In the genomic region with DNA sequence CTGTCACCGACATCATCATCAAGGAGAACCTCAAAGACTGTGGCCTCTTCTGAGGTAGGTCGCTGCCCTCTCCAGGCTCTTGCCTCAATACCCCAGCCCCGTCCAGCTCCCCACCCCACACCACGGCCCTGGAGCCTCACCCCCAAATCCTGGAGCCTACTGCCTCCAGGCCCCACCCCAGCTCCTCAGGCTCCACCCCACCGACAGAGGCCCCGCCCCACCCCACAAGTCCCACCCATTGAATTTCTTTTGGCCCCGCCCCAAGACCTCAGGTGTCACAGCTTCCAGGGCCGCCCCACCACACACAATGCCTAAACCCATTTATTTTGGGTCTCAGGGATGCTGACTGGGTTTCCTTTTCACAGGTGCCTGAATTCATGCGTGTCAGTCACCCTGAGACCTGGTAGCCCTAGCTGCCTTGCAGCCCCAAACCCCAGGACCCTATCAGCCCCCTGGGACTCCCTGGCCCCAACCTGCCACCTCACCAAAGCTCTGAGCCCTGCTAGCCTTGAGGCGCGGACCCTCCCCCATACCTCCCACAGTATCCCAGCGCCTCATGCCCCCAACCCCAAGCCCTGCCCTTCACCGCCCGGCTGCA, we compare ENCODE assay signal across 1 cellular context.
TF ChIP-seq lines count a peak whose summit lies in the region.

No MANE protein-coding gene starts in this region.

TF ChIP-seq in HepG2, 621 proteins besides CTCF, POLR2A, EP300 and RAD21 (continued from another document and continues in another):
- TF ChIP-seq, protein P1, sequence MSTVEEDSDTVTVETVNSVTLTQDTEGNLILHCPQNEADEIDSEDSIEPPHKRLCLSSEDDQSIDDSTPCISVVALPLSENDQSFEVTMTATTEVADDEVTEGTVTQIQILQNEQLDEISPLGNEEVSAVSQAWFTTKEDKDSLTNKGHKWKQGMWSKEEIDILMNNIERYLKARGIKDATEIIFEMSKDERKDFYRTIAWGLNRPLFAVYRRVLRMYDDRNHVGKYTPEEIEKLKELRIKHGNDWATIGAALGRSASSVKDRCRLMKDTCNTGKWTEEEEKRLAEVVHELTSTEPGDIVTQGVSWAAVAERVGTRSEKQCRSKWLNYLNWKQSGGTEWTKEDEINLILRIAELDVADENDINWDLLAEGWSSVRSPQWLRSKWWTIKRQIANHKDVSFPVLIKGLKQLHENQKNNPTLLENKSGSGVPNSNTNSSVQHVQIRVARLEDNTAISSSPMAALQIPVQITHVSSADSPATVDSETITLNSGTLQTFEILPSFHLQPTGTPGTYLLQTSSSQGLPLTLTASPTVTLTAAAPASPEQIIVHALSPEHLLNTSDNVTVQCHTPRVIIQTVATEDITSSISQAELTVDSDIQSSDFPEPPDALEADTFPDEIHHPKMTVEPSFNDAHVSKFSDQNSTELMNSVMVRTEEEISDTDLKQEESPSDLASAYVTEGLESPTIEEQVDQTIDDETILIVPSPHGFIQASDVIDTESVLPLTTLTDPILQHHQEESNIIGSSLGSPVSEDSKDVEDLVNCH (CRISPR knock-in tag; IDR thresholded peaks at IDR 0.05) = no peak
- TF ChIP-seq ARNT2 (CRISPR knock-in tag; IDR thresholded peaks at IDR 0.05; ENCODE audit: low read depth) (no peak; the same call in 1 of the 2 replicates), SMARCC2 (IDR thresholded peaks at IDR 0.05) (no peak), ZNF263 (CRISPR knock-in tag; IDR thresholded peaks at IDR 0.05) (no peak), ZNF776 (CRISPR knock-in tag; IDR thresholded peaks at IDR 0.05) (no peak), ZNF234 (CRISPR knock-in tag; conservative IDR thresholded peaks at IDR 0.05) (no peak), NFYC (CRISPR knock-in tag; IDR thresholded peaks at IDR 0.05) (no peak), MAF1 (CRISPR knock-in tag; IDR thresholded peaks at IDR 0.05; ENCODE audit: borderline replicate concordance) (no peak), YEATS4 (CRISPR knock-in tag; IDR thresholded peaks at IDR 0.05; ENCODE audit: borderline replicate concordance) (no peak; the same call in 1 of the 2 replicates), TBL1XR1 (IDR thresholded peaks at IDR 0.05; ENCODE audit: borderline replicate concordance, low read length, partially characterized antibody) (no peak), ZMAT3 (CRISPR knock-in tag; conservative IDR thresholded peaks at IDR 0.05) (no peak), PHB2 (IDR thresholded peaks at IDR 0.05; ENCODE audit: partially characterized antibody) (no peak), ZNF333 (CRISPR knock-in tag; IDR thresholded peaks at IDR 0.05; ENCODE audit: borderline replicate concordance) (0 out of 2 replicates have a peak, but pooled peaks have one; percentile 7), KAT2B (IDR thresholded peaks at IDR 0.05; ENCODE audit: borderline replicate concordance, low read depth, low read length) (no peak), ZNF354B (CRISPR knock-in tag; IDR thresholded peaks at IDR 0.05) (no peak), ZMYM3 (CRISPR knock-in tag; IDR thresholded peaks at IDR 0.05) (peak; percentile 4; the same call in 1 of the 2 replicates), ZNF343 (CRISPR knock-in tag; IDR thresholded peaks at IDR 0.05) (no peak), ISL2 (CRISPR knock-in tag; IDR thresholded peaks at IDR 0.05) (peak; percentile 15; the same call in 1 of the 2 replicates), HOXA3 (CRISPR knock-in tag; IDR thresholded peaks at IDR 0.05) (no peak; the same call in 1 of the 2 replicates), ZMYM2 (CRISPR knock-in tag; IDR thresholded peaks at IDR 0.05) (no peak), HDAC1 (CRISPR knock-in tag; IDR thresholded peaks at IDR 0.05) (no peak), KLF6 (CRISPR knock-in tag; IDR thresholded peaks at IDR 0.05) (0 out of 2 replicates have a peak, but pooled peaks have one; percentile 4), MEIS1 (CRISPR knock-in tag; IDR thresholded peaks at IDR 0.05; ENCODE audit: borderline replicate concordance) (peak; percentile 21; the same call in 1 of the 2 replicates), MXD4 (CRISPR knock-in tag; IDR thresholded peaks at IDR 0.05) (no peak), ARHGAP35 (CRISPR knock-in tag; IDR thresholded peaks at IDR 0.05; ENCODE audit: borderline replicate concordance) (no peak), NR2F2 (IDR thresholded peaks at IDR 0.05; ENCODE audit: borderline replicate concordance, low read depth) (no peak), SMAD1 (CRISPR knock-in tag; IDR thresholded peaks at IDR 0.05; ENCODE audit: borderline replicate concordance, low read depth) (0 out of 2 replicates have a peak, but pooled peaks have one; percentile 7), GFI1 (CRISPR knock-in tag; IDR thresholded peaks at IDR 0.05; ENCODE audit: borderline replicate concordance) (no peak), TEAD2 (CRISPR knock-in tag; IDR thresholded peaks at IDR 0.05) (no peak), SRY (CRISPR knock-in tag; IDR thresholded peaks at IDR 0.05) (no peak), KLF9 (CRISPR knock-in tag; IDR thresholded peaks at IDR 0.05; ENCODE audit: low read depth) (no peak), HNRNPH1 (optimal IDR thresholded peaks at IDR 0.05; ENCODE audit: low read depth, low read length) (peak; percentile 62), ZBTB3 (CRISPR knock-in tag; IDR thresholded peaks at IDR 0.05; ENCODE audit: borderline replicate concordance, low read depth) (no peak), MXI1 (IDR thresholded peaks at IDR 0.05; ENCODE audit: borderline replicate concordance, low read depth, low read length) (no peak), NFIC (IDR thresholded peaks at IDR 0.05; ENCODE audit: low read length) (no peak), RFXAP (CRISPR knock-in tag; IDR thresholded peaks at IDR 0.05; ENCODE audit: borderline replicate concordance) (peak; percentile 6; the same call in 1 of the 2 replicates), ZNF143 (CRISPR knock-in tag; IDR thresholded peaks at IDR 0.05) (no peak), ZNF660 (CRISPR knock-in tag; IDR thresholded peaks at IDR 0.05; ENCODE audit: borderline replicate concordance, low read depth) (no peak), ZNF883 (CRISPR knock-in tag; IDR thresholded peaks at IDR 0.05; ENCODE audit: not compliant biosample characterization) (no peak), CC2D1A (CRISPR knock-in tag; IDR thresholded peaks at IDR 0.05) (no peak), RXRB (CRISPR knock-in tag; IDR thresholded peaks at IDR 0.05; ENCODE audit: borderline replicate concordance) (peak; percentile 9; the same call in 1 of the 2 replicates), ZNF615 (CRISPR knock-in tag; IDR thresholded peaks at IDR 0.05; ENCODE audit: borderline replicate concordance) (no peak), SRSF4 (IDR thresholded peaks at IDR 0.05; ENCODE audit: low read depth, low read length, poor library complexity, severe bottlenecking) (no peak), ZFP90 (CRISPR knock-in tag; IDR thresholded peaks at IDR 0.05; ENCODE audit: borderline replicate concordance) (0 out of 2 replicates have a peak, but pooled peaks have one; percentile 6), REXO4 (CRISPR knock-in tag; IDR thresholded peaks at IDR 0.05; ENCODE audit: borderline replicate concordance) (no peak), EZH2 (conservative IDR thresholded peaks at IDR 0.05; ENCODE audit: low read depth, low read length) (no peak), ZNF672 (CRISPR knock-in tag; IDR thresholded peaks at IDR 0.05) (no peak), GZF1 (CRISPR knock-in tag; IDR thresholded peaks at IDR 0.05) (no peak; the same call in 1 of the 2 replicates)
- TF ChIP-seq, protein P2, sequence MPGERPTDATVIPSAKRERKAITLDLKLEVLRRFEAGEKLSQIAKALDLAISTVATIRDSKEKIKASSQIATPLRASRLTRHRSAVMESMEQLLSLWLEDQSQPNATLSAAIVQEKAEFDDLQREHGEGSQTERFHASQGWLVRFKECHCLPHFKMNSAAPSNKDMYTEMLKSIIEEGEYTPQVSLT (CRISPR knock-in tag; IDR thresholded peaks at IDR 0.05; ENCODE audit: borderline replicate concordance, low read depth) = no peak
- TF ChIP-seq, protein P3, sequence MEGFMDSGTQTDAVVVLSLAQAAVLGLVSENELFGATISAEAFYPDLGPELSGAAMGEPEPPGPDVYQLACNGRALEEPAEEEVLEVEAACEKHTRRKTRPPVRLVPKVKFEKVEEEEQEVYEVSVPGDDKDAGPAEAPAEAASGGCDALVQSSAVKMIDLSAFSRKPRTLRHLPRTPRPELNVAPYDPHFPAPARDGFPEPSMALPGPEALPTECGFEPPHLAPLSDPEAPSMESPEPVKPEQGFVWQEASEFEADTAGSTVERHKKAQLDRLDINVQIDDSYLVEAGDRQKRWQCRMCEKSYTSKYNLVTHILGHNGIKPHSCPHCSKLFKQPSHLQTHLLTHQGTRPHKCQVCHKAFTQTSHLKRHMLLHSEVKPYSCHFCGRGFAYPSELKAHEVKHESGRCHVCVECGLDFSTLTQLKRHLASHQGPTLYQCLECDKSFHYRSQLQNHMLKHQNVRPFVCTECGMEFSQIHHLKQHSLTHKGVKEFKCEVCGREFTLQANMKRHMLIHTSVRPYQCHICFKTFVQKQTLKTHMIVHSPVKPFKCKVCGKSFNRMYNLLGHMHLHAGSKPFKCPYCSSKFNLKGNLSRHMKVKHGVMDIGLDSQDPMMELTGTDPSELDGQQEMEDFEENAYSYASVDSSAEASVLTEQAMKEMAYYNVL (CRISPR knock-in tag; IDR thresholded peaks at IDR 0.05; ENCODE audit: borderline replicate concordance) = no peak
- TF ChIP-seq, protein P4, sequence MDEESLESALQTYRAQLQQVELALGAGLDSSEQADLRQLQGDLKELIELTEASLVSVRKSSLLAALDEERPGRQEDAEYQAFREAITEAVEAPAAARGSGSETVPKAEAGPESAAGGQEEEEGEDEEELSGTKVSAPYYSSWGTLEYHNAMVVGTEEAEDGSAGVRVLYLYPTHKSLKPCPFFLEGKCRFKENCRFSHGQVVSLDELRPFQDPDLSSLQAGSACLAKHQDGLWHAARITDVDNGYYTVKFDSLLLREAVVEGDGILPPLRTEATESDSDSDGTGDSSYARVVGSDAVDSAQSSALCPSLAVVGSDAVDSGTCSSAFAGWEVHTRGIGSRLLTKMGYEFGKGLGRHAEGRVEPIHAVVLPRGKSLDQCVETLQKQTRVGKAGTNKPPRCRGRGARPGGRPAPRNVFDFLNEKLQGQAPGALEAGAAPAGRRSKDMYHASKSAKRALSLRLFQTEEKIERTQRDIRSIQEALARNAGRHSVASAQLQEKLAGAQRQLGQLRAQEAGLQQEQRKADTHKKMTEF (CRISPR knock-in tag; IDR thresholded peaks at IDR 0.05) = no peak
- TF ChIP-seq, protein P5, sequence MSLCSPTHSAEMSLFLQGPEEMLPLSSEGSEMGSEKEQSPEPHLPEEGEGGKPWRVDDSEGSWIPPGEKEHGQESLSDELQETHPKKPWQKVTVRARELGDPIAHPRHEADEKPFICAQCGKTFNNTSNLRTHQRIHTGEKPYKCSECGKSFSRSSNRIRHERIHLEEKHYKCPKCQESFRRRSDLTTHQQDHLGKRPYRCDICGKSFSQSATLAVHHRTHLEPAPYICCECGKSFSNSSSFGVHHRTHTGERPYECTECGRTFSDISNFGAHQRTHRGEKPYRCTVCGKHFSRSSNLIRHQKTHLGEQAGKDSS (CRISPR knock-in tag; IDR thresholded peaks at IDR 0.05; ENCODE audit: borderline replicate concordance, low read depth) = 0 out of 2 replicates have a peak, but pooled peaks have one; percentile 4
- TF ChIP-seq, protein P6, sequence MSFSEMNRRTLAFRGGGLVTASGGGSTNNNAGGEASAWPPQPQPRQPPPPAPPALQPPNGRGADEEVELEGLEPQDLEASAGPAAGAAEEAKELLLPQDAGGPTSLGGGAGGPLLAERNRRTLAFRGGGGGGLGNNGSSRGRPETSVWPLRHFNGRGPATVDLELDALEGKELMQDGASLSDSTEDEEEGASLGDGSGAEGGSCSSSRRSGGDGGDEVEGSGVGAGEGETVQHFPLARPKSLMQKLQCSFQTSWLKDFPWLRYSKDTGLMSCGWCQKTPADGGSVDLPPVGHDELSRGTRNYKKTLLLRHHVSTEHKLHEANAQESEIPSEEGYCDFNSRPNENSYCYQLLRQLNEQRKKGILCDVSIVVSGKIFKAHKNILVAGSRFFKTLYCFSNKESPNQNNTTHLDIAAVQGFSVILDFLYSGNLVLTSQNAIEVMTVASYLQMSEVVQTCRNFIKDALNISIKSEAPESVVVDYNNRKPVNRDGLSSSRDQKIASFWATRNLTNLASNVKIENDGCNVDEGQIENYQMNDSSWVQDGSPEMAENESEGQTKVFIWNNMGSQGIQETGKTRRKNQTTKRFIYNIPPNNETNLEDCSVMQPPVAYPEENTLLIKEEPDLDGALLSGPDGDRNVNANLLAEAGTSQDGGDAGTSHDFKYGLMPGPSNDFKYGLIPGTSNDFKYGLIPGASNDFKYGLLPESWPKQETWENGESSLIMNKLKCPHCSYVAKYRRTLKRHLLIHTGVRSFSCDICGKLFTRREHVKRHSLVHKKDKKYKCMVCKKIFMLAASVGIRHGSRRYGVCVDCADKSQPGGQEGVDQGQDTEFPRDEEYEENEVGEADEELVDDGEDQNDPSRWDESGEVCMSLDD (CRISPR knock-in tag; IDR thresholded peaks at IDR 0.05; ENCODE audit: borderline replicate concordance) = no peak
- TF ChIP-seq, protein P7, sequence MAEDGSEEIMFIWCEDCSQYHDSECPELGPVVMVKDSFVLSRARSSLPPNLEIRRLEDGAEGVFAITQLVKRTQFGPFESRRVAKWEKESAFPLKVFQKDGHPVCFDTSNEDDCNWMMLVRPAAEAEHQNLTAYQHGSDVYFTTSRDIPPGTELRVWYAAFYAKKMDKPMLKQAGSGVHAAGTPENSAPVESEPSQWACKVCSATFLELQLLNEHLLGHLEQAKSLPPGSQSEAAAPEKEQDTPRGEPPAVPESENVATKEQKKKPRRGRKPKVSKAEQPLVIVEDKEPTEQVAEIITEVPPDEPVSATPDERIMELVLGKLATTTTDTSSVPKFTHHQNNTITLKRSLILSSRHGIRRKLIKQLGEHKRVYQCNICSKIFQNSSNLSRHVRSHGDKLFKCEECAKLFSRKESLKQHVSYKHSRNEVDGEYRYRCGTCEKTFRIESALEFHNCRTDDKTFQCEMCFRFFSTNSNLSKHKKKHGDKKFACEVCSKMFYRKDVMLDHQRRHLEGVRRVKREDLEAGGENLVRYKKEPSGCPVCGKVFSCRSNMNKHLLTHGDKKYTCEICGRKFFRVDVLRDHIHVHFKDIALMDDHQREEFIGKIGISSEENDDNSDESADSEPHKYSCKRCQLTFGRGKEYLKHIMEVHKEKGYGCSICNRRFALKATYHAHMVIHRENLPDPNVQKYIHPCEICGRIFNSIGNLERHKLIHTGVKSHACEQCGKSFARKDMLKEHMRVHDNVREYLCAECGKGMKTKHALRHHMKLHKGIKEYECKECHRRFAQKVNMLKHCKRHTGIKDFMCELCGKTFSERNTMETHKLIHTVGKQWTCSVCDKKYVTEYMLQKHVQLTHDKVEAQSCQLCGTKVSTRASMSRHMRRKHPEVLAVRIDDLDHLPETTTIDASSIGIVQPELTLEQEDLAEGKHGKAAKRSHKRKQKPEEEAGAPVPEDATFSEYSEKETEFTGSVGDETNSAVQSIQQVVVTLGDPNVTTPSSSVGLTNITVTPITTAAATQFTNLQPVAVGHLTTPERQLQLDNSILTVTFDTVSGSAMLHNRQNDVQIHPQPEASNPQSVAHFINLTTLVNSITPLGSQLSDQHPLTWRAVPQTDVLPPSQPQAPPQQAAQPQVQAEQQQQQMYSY (CRISPR knock-in tag; IDR thresholded peaks at IDR 0.05) = peak; percentile 31; the same call in 1 of the 2 replicates
- TF ChIP-seq, protein P8, sequence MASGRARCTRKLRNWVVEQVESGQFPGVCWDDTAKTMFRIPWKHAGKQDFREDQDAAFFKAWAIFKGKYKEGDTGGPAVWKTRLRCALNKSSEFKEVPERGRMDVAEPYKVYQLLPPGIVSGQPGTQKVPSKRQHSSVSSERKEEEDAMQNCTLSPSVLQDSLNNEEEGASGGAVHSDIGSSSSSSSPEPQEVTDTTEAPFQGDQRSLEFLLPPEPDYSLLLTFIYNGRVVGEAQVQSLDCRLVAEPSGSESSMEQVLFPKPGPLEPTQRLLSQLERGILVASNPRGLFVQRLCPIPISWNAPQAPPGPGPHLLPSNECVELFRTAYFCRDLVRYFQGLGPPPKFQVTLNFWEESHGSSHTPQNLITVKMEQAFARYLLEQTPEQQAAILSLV (CRISPR knock-in tag; IDR thresholded peaks at IDR 0.05; ENCODE audit: borderline replicate concordance) = no peak; the same call in 1 of the 2 replicates
